ENCODE assay signal across 20 cellular contexts in genomic region chr14:32820686-32821085, GRCh38.
"Had no signal": no experiment of that assay in that cellular context is flagged by ENCODE, and none has a peak within 500 bp of the region (broad histone marks: within the 10 kb centered on the region; RNA-seq: fewer than 3 reads in every experiment).

No MANE protein-coding gene starts in this region.

- H3K9me3 ChIP-seq: adrenal gland, breast epithelium, pancreas, right lobe of liver, stomach, testis, vagina had no signal

- H3K36me3 ChIP-seq: adrenal gland, breast epithelium, pancreas, right lobe of liver, stomach, vagina had no signal

- H3K4me1 ChIP-seq: adrenal gland, breast epithelium, pancreas, right lobe of liver, testis, vagina had no signal

- H3K4me3 ChIP-seq: adrenal gland, breast epithelium, pancreas, right lobe of liver, smooth muscle cell, stomach, testis, vagina had no signal

- DNase-seq: activated B cell treated with CpG ODN at 0.5 μM for 24 hours; activated CD4-positive, alpha-beta T cell treated with anti-CD3 and anti-CD28 coated beads for 36 hours; activated CD4-positive, alpha-beta T cell treated with anti-CD3 and anti-CD28 coated beads, Interleukin-2, amount 50 U/mL, for 4 hours; activated CD8-positive, alpha-beta memory T cell treated with anti-CD3 and anti-CD28 coated beads for 24 hours; activated CD8-positive, alpha-beta memory T cell treated with anti-CD3 and anti-CD28 coated beads, Interleukin-2, amount 50 U/mL, for 4 hours; activated naive CD4-positive, alpha-beta T cell; activated T-cell treated with anti-CD3 and anti-CD28 coated beads, Interleukin-2, amount 50 U/mL, for 4 hours; adrenal gland; cerebellar nuclear complex; effector CD4-positive, alpha-beta T cell; kidney; natural killer cell; pancreas; right lobe of liver; stimulated activated CD4-positive, alpha-beta T cell treated with anti-CD3 and anti-CD28 coated beads, Interleukin-15, amount 100 ng/mL, for 24 hours; stomach; testis had no signal

- H3K27me3 ChIP-seq: adrenal gland, breast epithelium, pancreas, right lobe of liver, stomach, testis, vagina had no signal

- H3K4me2 ChIP-seq: smooth muscle cell had no signal

- H3K27ac ChIP-seq: adrenal gland, breast epithelium, pancreas, right lobe of liver, stomach, testis, vagina had no signal
